ENCODE assay signal across 30 cellular contexts in genomic region chr2:129819855-129820254, GRCh38.
"Had no signal": no experiment of that assay in that cellular context is flagged by ENCODE, and none has a peak within 500 bp of the region (broad histone marks: within the 10 kb centered on the region; RNA-seq: fewer than 3 reads in every experiment).

No MANE protein-coding gene starts in this region.

- H3K4me3 Mint-ChIP-seq: immature natural killer cell; naive thymus-derived CD4-positive, alpha-beta T cell; natural killer cell treated with Interleukin-12 subunit alpha and Interleukin-12 subunit beta and Interleukin-15 and Interleukin-18, amount 100 ng/mL, for 72 hours; neural crest cell; stimulated activated effector memory CD8-positive, alpha-beta T cell treated with anti-CD3 and anti-CD28 coated beads, Interleukin-12 subunit alpha, Interleukin-12 subunit beta, amount 100 ng/mL, for 72 hours had no signal

- H3K4me3 ChIP-seq: heart left ventricle, left lung, lower lobe of right lung, mucosa of descending colon, pancreas, prostate gland, skin epidermis, suprapubic skin, tibial nerve, upper lobe of left lung, uterus had no signal

- ATAC-seq: heart left ventricle; left colon; left lung; mucosa of descending colon; naive thymus-derived CD4-positive, alpha-beta T cell; pancreas; right cardiac atrium; sciatic nerve; stimulated activated effector memory CD8-positive, alpha-beta T cell treated with anti-CD3 and anti-CD28 coated beads, Interleukin-12 subunit alpha, Interleukin-12 subunit beta, amount 100 ng/mL, for 72 hours had no signal

- H3K36me3 ChIP-seq: heart left ventricle, left lung, lower lobe of right lung, pancreas, prostate gland, suprapubic skin, upper lobe of left lung, uterus had no signal

- DNase-seq: heart left ventricle; hypothalamus; immature natural killer cell; kidney; left colon; lower lobe of right lung; mammary epithelial cell; mesenchymal stem cell; midbrain; mucosa of descending colon; naive thymus-derived CD4-positive, alpha-beta T cell; nucleus accumbens; pancreas; retina; right cardiac atrium; stimulated activated CD4-positive, alpha-beta T cell treated with anti-CD3 and anti-CD28 coated beads, Interleukin-12 subunit alpha, Interleukin-12 subunit beta, amount 100 ng/mL, for 4 hours; stimulated activated CD4-positive, alpha-beta T cell treated with anti-CD3 and anti-CD28 coated beads, Interleukin-4, amount 100 ng/mL, for 24 hours; stimulated activated naive CD4-positive, alpha-beta T cell treated with Interleukin-2 at 50 U/mL for 16 hours; upper lobe of left lung; uterus had no signal

- H3K27me3 ChIP-seq: heart left ventricle, left lung, pancreas, suprapubic skin, tibial nerve, upper lobe of left lung, uterus had no signal

- H3K36me3 Mint-ChIP-seq: immature natural killer cell; stimulated activated effector memory CD8-positive, alpha-beta T cell treated with anti-CD3 and anti-CD28 coated beads, Interleukin-12 subunit alpha, Interleukin-12 subunit beta, amount 100 ng/mL, for 72 hours had no signal

- H3K4me1 ChIP-seq: heart left ventricle, left lung, lower lobe of right lung, pancreas, prostate gland, tibial nerve, upper lobe of left lung, uterus had no signal

- H3K4me1 Mint-ChIP-seq: immature natural killer cell; naive thymus-derived CD4-positive, alpha-beta T cell; neural crest cell; stimulated activated effector memory CD8-positive, alpha-beta T cell treated with anti-CD3 and anti-CD28 coated beads, Interleukin-12 subunit alpha, Interleukin-12 subunit beta, amount 100 ng/mL, for 72 hours had no signal

- H3K9me3 ChIP-seq: pancreas, prostate gland, suprapubic skin, uterus had no signal

- H3K27ac Mint-ChIP-seq: immature natural killer cell; naive thymus-derived CD4-positive, alpha-beta T cell; natural killer cell treated with Interleukin-12 subunit alpha and Interleukin-12 subunit beta and Interleukin-15 and Interleukin-18, amount 100 ng/mL, for 72 hours; stimulated activated effector memory CD8-positive, alpha-beta T cell treated with anti-CD3 and anti-CD28 coated beads, Interleukin-12 subunit alpha, Interleukin-12 subunit beta, amount 100 ng/mL, for 72 hours had no signal

- FAIRE-seq: islet of Langerhans, kidney, pancreas had no signal

- H3K27ac ChIP-seq: heart left ventricle, left lung, lower lobe of right lung, pancreas, prostate gland, skin epidermis, suprapubic skin, tibial nerve, upper lobe of left lung, uterus had no signal
